In the genomic region with DNA sequence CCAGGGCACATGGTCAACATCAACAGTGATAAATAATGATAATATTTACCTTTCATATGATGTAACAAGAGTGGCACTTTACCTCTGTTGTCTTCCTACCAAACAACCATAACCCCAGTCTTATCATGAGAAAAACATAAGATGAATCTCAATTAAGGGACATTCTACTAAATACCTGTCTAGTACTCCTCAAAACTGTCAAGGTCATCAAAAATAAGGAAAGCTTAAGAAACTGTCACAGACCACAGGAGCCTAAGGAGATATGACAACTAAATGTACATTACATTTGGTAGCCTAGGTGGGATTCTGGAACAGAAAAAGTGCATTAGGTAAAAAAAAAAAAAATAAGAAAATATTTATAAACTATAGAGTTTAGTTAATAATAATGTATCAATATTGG, we compare ENCODE assay signal across 28 cellular contexts.
"Had no signal": no experiment of that assay in that cellular context is flagged by ENCODE, and none has a peak within 500 bp of the region (broad histone marks: within the 10 kb centered on the region; RNA-seq: fewer than 3 reads in every experiment).

No MANE protein-coding gene starts in this region.

- H3K9ac ChIP-seq: neural progenitor cell, parathyroid adenoma had no signal

- H3K4me2 ChIP-seq: neural progenitor cell, smooth muscle cell had no signal

- ATAC-seq: natural killer cell; psoas muscle; right cardiac atrium; sciatic nerve; stimulated activated memory B cell treated with anti-CD40 and anti-IgM and Interleukin-4, amounts not matched to agents 10 μg/mL and 1 μg/mL and 100 μg/mL, for 72 hours; stimulated activated naive CD8-positive, alpha-beta T cell treated with anti-CD3 and anti-CD28 coated beads, Interleukin-15, amount 100 ng/mL, for 72 hours; stimulated activated naive CD8-positive, alpha-beta T cell treated with anti-CD3 and anti-CD28 coated beads, Interleukin-15, Interleukin-2, amounts not matched to agents 100 U/mL and 50 U/mL, for 24 hours; upper lobe of right lung had no signal

- H2AFZ ChIP-seq: neural progenitor cell, parathyroid adenoma had no signal

- H3K27me3 ChIP-seq: neural progenitor cell, ovary, suprapubic skin, testis, tibial artery, transverse colon, upper lobe of right lung, uterus had no signal

- H3K9me3 ChIP-seq: ovary, psoas muscle, spleen, suprapubic skin, testis, tibial artery, transverse colon, upper lobe of right lung, uterus had no signal

- H3K27ac ChIP-seq: neural progenitor cell, ovary, parathyroid adenoma, psoas muscle, skin epidermis, spleen, suprapubic skin, testis, tibial artery, transverse colon, upper lobe of right lung, uterus had no signal

- H3K36me3 ChIP-seq: neural progenitor cell, ovary, spleen, suprapubic skin, tibial artery, transverse colon, upper lobe of right lung, uterus had no signal

- H3K4me1 ChIP-seq: parathyroid adenoma, testis, tibial artery, uterus had no signal

- DNase-seq: natural killer cell; occipital lobe; ovary; posterior cingulate gyrus; psoas muscle; right cardiac atrium; spleen; stimulated activated CD4-positive, alpha-beta T cell treated with anti-CD3 and anti-CD28 coated beads, Interleukin-12 subunit alpha, Interleukin-12 subunit beta, amount 100 ng/mL, for 4 hours; stimulated activated CD4-positive, alpha-beta T cell treated with anti-CD3 and anti-CD28 coated beads, Interleukin-1b, Interleukin-23, amount 100 ng/mL, for 48 hours; stimulated activated CD4-positive, alpha-beta T cell treated with anti-CD3 and anti-CD28 coated beads, Interleukin-4, amount 100 ng/mL, for 1 hour; stimulated activated CD4-positive, alpha-beta T cell treated with anti-CD3 and anti-CD28 coated beads, Interleukin-4, amount 100 ng/mL, for 4 hours; stimulated activated CD8-positive, alpha-beta memory T cell treated with anti-CD3 and anti-CD28 coated beads, Interleukin-4, amount 100 ng/mL, for 48 hours; stimulated activated naive CD4-positive, alpha-beta T cell; stimulated activated naive CD8-positive, alpha-beta T cell treated with anti-CD3 and anti-CD28 coated beads, Interleukin-15, amount 100 ng/mL, for 72 hours; stimulated activated naive CD8-positive, alpha-beta T cell treated with anti-CD3 and anti-CD28 coated beads, Interleukin-15, Interleukin-2, amounts not matched to agents 100 U/mL and 50 U/mL, for 24 hours; substantia nigra; testis; tibial artery; transverse colon; upper lobe of right lung; uterus had no signal

- H3K4me3 ChIP-seq: neural progenitor cell, ovary, psoas muscle, skin epidermis, smooth muscle cell, spleen, suprapubic skin, testis, tibial artery, transverse colon, upper lobe of right lung, uterus had no signal

- H3K79me2 ChIP-seq: parathyroid adenoma had no signal
